Comparison of ENCODE assay signal across 28 cellular contexts in genomic region chr16:67204076-67204475, GRCh38. TPM values are rescaled to one million over a fixed set of nuclear protein-coding genes. Genes with fewer than 3 reads are reported as not detected.
"Had no signal": no experiment of that assay in that cellular context is flagged by ENCODE, and none has a peak within 500 bp of the region (broad histone marks: within the 10 kb centered on the region; RNA-seq: fewer than 3 reads in every experiment).

No MANE protein-coding gene starts in this region.

- H3K4me3 ChIP-seq: esophagus muscularis mucosa, gastroesophageal sphincter, heart left ventricle, hepatocyte, lung, prostate gland, right atrium auricular region, smooth muscle cell, suprapubic skin, transverse colon, vagina had no signal

- H2AFZ ChIP-seq: hepatocyte had no signal

- H3K79me2 ChIP-seq: hepatocyte had no signal

- H3K9me3 ChIP-seq: esophagus muscularis mucosa, gastroesophageal sphincter, heart left ventricle, prostate gland, right atrium auricular region, suprapubic skin, transverse colon, vagina had no signal

- H3K27ac Mint-ChIP-seq: memory B cell; natural killer cell treated with Interleukin-12 subunit alpha and Interleukin-12 subunit beta and Interleukin-15 and Interleukin-18, amount 100 ng/mL, for 72 hours; stimulated activated naive CD8-positive, alpha-beta T cell treated with anti-CD3 and anti-CD28 coated beads, Interleukin-15, amount 100 ng/mL, for 72 hours had no signal

- H3K9me3 Mint-ChIP-seq: memory B cell; naive B cell; natural killer cell treated with Interleukin-12 subunit alpha and Interleukin-12 subunit beta and Interleukin-15 and Interleukin-18, amount 100 ng/mL, for 72 hours; neural crest cell; stimulated activated naive CD8-positive, alpha-beta T cell treated with anti-CD3 and anti-CD28 coated beads, Interleukin-15, amount 100 ng/mL, for 72 hours had no signal

- DNase-seq: dermis blood vessel endothelial cell; effector memory CD4-positive, alpha-beta T cell; foreskin keratinocyte; kidney; naive B cell; stimulated activated CD4-positive, alpha-beta T cell treated with anti-CD3 and anti-CD28 coated beads, Interleukin-12 subunit alpha, Interleukin-12 subunit beta, amount 100 ng/mL, for 4 hours; stimulated activated CD4-positive, alpha-beta T cell treated with anti-CD3 and anti-CD28 coated beads, Interleukin-1b, Interleukin-23, amount 100 ng/mL, for 48 hours; stimulated activated CD4-positive, alpha-beta T cell treated with anti-CD3 and anti-CD28 coated beads, Interleukin-4, amount 100 ng/mL, for 1 hour; stimulated activated CD8-positive, alpha-beta memory T cell treated with anti-CD3 and anti-CD28 coated beads, Interleukin-4, amount 100 ng/mL, for 48 hours; stimulated activated naive CD4-positive, alpha-beta T cell; stimulated activated naive CD8-positive, alpha-beta T cell treated with anti-CD3 and anti-CD28 coated beads, Interleukin-15, amount 100 ng/mL, for 72 hours; transverse colon had no signal

- H3K4me1 ChIP-seq: prostate gland had no signal

- H3K27me3 ChIP-seq: esophagus muscularis mucosa, foreskin keratinocyte, gastroesophageal sphincter, heart left ventricle, hepatocyte, right atrium auricular region, suprapubic skin, transverse colon, vagina had no signal

- H3K27ac ChIP-seq: esophagus muscularis mucosa, foreskin keratinocyte, gastroesophageal sphincter, heart left ventricle, hepatocyte, prostate gland, right atrium auricular region, suprapubic skin, transverse colon, vagina had no signal

- H3K36me3 Mint-ChIP-seq: natural killer cell treated with Interleukin-12 subunit alpha and Interleukin-12 subunit beta and Interleukin-15 and Interleukin-18, amount 100 ng/mL, for 72 hours had no signal

- H3K4me2 ChIP-seq: hepatocyte, smooth muscle cell had no signal

- H3K36me3 ChIP-seq: right atrium auricular region had no signal

- ATAC-seq: foreskin keratinocyte; gastroesophageal sphincter; heart left ventricle; left lobe of liver; natural killer cell treated with Interleukin-12 subunit alpha and Interleukin-12 subunit beta and Interleukin-15 and Interleukin-18, amount 100 ng/mL, for 72 hours; sciatic nerve; stimulated activated naive CD8-positive, alpha-beta T cell treated with anti-CD3 and anti-CD28 coated beads, Interleukin-15, amount 100 ng/mL, for 72 hours had no signal

- H3K27me3 Mint-ChIP-seq: memory B cell; naive B cell; natural killer cell treated with Interleukin-12 subunit alpha and Interleukin-12 subunit beta and Interleukin-15 and Interleukin-18, amount 100 ng/mL, for 72 hours; stimulated activated naive CD8-positive, alpha-beta T cell treated with anti-CD3 and anti-CD28 coated beads, Interleukin-15, amount 100 ng/mL, for 72 hours had no signal

- H3K4me3 Mint-ChIP-seq: memory B cell; naive B cell; natural killer cell treated with Interleukin-12 subunit alpha and Interleukin-12 subunit beta and Interleukin-15 and Interleukin-18, amount 100 ng/mL, for 72 hours; neural crest cell; stimulated activated naive CD8-positive, alpha-beta T cell treated with anti-CD3 and anti-CD28 coated beads, Interleukin-15, amount 100 ng/mL, for 72 hours had no signal

RNA-seq across cellular contexts. Expression of gene EXOC3L1, which starts 14.1 kb away (rescaled TPM):
- total RNA-seq: foreskin keratinocyte, osteoblast, smooth muscle cell had no signal
